ENCODE assay signal across 13 cellular contexts in the genomic region with DNA sequence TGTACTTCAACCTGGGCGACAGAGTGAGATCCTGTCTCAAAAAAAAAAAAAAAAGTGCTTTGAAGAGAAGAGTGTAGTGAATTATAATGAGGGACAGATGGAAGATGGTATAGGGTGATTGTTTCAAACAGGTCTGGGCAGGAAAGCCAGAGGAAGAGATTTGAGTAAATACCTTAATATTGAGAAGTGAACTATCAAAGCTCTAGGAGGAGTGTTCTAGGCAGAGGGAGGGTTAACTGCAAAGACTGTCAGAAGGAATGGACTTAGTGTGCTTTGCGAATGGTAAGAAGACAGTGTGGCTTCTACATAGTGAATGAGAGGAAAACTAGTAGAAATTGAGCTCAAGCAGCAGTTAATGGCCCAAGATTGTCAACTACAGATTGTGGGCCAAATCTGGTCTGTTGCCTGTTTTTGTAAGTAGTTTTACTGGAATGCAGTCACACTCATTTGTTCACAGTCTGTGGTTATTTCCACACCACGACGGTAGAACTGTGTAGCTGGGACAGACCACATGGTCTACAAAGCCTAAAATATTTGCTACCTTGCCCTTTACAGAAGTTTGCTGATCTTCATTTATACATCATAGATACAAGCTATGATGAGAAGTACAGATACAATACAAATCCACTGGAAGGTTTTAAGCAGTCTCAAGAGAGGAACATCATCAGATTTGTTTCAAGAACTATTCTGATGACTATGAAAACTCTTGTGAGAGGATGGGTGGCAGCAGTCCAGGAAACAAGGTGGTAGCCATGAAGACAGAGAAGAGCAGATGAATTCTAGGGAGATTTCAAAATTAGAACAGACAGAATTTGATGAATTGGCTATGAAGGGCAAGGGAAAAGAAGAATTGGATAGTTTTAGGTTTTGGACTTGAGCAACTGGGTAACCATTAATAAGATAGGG. TPM values are rescaled to one million over a fixed set of nuclear protein-coding genes. Genes with fewer than 3 reads are reported as not detected.
DNase-seq lines count a peak whose midpoint lies in the region; ATAC-seq and TF ChIP-seq lines count a peak whose summit lies in the region.
"Had no signal": no experiment of that assay in that cellular context is flagged by ENCODE, and none has a peak within 500 bp of the region (broad histone marks: within the 10 kb centered on the region; RNA-seq: fewer than 3 reads in every experiment).

No MANE protein-coding gene starts in this region.

- H2BK20ac ChIP-seq in H9 (ENCODE audit: low read depth, low read length, poor library complexity, severe bottlenecking), result no peak overlapping the region

- H3K9ac ChIP-seq in H9 (ENCODE audit: extremely low read depth, insufficient read length, low read length) (no peak overlapping the region), mesenchymal stem cell (ENCODE audit: low read length) (no peak overlapping the region)

- H3K79me1 ChIP-seq in H9 (ENCODE audit: insufficient read depth, low read depth, low read length, poor library complexity, severe bottlenecking) (no peaks in the 10 kb centered on the region), mesenchymal stem cell (replicated peaks; ENCODE audit: low read length, poor library complexity, severe bottlenecking) (peaks cover 10% of the 10 kb centered on the region)

- CTCF ChIA-PET in CD4-positive, alpha-beta memory T cell (lab: Charles Lee; ENCODE audit: partially characterized antibody), result no interaction called here

- H3K4me1 Mint-ChIP-seq in CD4-positive, alpha-beta memory T cell, result peaks cover 0 to 9% (median under 1%) of the 10 kb centered on the region in 4 donors
- no peaks in the 10 kb centered on the region for H3K4me1 Mint-ChIP-seq in H9
- H3K4me1 Mint-ChIP-seq in activated naive CD8-positive, alpha-beta T cell treated with anti-CD3 and anti-CD28 coated beads, Interleukin-2, amount 50 U/mL, for 24 hours, result peaks cover 34% of the 10 kb centered on the region
- H3K4me1 Mint-ChIP-seq: nephron had no signal

- H2BK15ac ChIP-seq in H9 (ENCODE audit: low read depth, low read length), result no peak overlapping the region
- no peak overlapping the region for H2BK15ac ChIP-seq in mesenchymal stem cell (ENCODE audit: low read depth, poor library complexity, severe bottlenecking)

- peak overlapping the region in 6 of 7 donors; percentile 34 to 93 (median 66) for H3K27ac Mint-ChIP-seq in CD4-positive, alpha-beta memory T cell
- peak overlapping the region in 2 of 3 experiments; percentile 22 to 49; a peak in 4 of 7 replicates for H3K27ac Mint-ChIP-seq in H9
- H3K27ac Mint-ChIP-seq in activated naive CD8-positive, alpha-beta T cell treated with anti-CD3 and anti-CD28 coated beads, Interleukin-2, amount 50 U/mL, for 24 hours, result peak overlapping the region; percentile 91
- H3K27ac Mint-ChIP-seq: nephron had no signal

- H3K56ac ChIP-seq in H9 (ENCODE audit: insufficient read length, low read depth, low read length), result no peak overlapping the region

- no peak overlapping the region for H4K91ac ChIP-seq in H9 (ENCODE audit: insufficient read length, low read depth, low read length)
- no peak overlapping the region for H4K91ac ChIP-seq in mesenchymal stem cell (ENCODE audit: low read length)

- H3K4me3 ChIP-seq in CD4-positive, alpha-beta memory T cell (ENCODE audit: low read length in 2 of 2), result no peak overlapping the region
- H3K4me3 ChIP-seq in mesenchymal stem cell (ENCODE audit: insufficient read depth in 1 of 2, low read depth in 1 of 2, low read length in 2 of 2) (no peak overlapping the region), gastroesophageal sphincter (no peak overlapping the region), foreskin fibroblast (ENCODE audit: low read depth in 1 of 2, low read length in 2 of 2) (no peak overlapping the region)
- H3K4me3 ChIP-seq: transverse colon had no signal

- H3K23ac ChIP-seq in H9 (ENCODE audit: insufficient read length, low read depth, low read length) (no peak overlapping the region), mesenchymal stem cell (ENCODE audit: low read length in 2 of 2) (no peak overlapping the region)

- no peaks in the 10 kb centered on the region for H3K9me3 ChIP-seq in CD4-positive, alpha-beta memory T cell (ENCODE audit: control insufficient read depth in 1 of 2, low read length in 2 of 2)
- H3K9me3 ChIP-seq in H9 (ENCODE audit: control insufficient read depth, low read depth, low read length) (no peaks in the 10 kb centered on the region), mesenchymal stem cell (ENCODE audit: control insufficient read depth, low read length) (no peaks in the 10 kb centered on the region), gastroesophageal sphincter (no peaks in the 10 kb centered on the region)
- H3K9me3 ChIP-seq: transverse colon had no signal

- H3K79me2 ChIP-seq in H9 (ENCODE audit: insufficient read depth, low read length), result no peaks in the 10 kb centered on the region

- POLR2A ChIA-PET in CD4-positive, alpha-beta memory T cell (lab: Charles Lee; ENCODE audit: partially characterized antibody), result no interaction called here

- no peaks in the 10 kb centered on the region for H3K4me1 ChIP-seq in CD4-positive, alpha-beta memory T cell (ENCODE audit: insufficient read depth, low read length)
- H3K4me1 ChIP-seq in H9 (ENCODE audit: insufficient read depth, low read length) (no peaks in the 10 kb centered on the region), mesenchymal stem cell (ENCODE audit: control insufficient read depth, insufficient read depth, low read depth, low read length) (no peaks in the 10 kb centered on the region), gastroesophageal sphincter (no peaks in the 10 kb centered on the region)
- H3K4me1 ChIP-seq: transverse colon had no signal

- H2AFZ ChIP-seq in H9 (ENCODE audit: low read length) (no peak overlapping the region), mesenchymal stem cell (ENCODE audit: low read depth, low read length) (no peak overlapping the region)

- H2AK5ac ChIP-seq in H9 (ENCODE audit: insufficient read length, low read length) (no peak overlapping the region), mesenchymal stem cell (ENCODE audit: low read length, severe bottlenecking) (no peak overlapping the region)

- no peaks in the 10 kb centered on the region for H3K27me3 ChIP-seq in CD4-positive, alpha-beta memory T cell (ENCODE audit: insufficient read depth, low read length)
- H3K27me3 ChIP-seq in H9 (ENCODE audit: insufficient read depth, low read length), result no peaks in the 10 kb centered on the region
- no peaks in the 10 kb centered on the region for H3K27me3 ChIP-seq in mesenchymal stem cell (ENCODE audit: control insufficient read depth in 1 of 2, insufficient read depth in 1 of 2, low read length in 2 of 2)
- no peaks in the 10 kb centered on the region for H3K27me3 ChIP-seq in gastroesophageal sphincter
- H3K27me3 ChIP-seq: transverse colon had no signal

- WGBS in H9 (ENCODE audit: extremely low coverage, insufficient read length, low lambda C conversion rate), result no CpG with 5 or more reads among the region's 4 CpGs
- 99% methylated on average over 2 of the region's 4 CpGs for WGBS in mesenchymal stem cell
- 84 to 90% methylated on average over 3 to 4 of the region's 4 CpGs for WGBS in gastroesophageal sphincter (ENCODE audit: low coverage in 1 of 2), 2 donors

- no peak for TF ChIP-seq EP300 in gastroesophageal sphincter (IDR thresholded peaks at IDR 0.05)

- H3K36me3 Mint-ChIP-seq in CD4-positive, alpha-beta memory T cell, result peaks cover 32 to 44% of the 10 kb centered on the region in 2 donors
- peaks cover 5 to 38% (median 23%) of the 10 kb centered on the region in 3 experiments; a peak in 6 of 7 replicates for H3K36me3 Mint-ChIP-seq in H9 (ENCODE audit: insufficient read depth in 1 of 3, low read depth in 3 of 3)
- peaks cover 40% of the 10 kb centered on the region for H3K36me3 Mint-ChIP-seq in activated naive CD8-positive, alpha-beta T cell treated with anti-CD3 and anti-CD28 coated beads, Interleukin-2, amount 50 U/mL, for 24 hours (ENCODE audit: low read depth)

- TF ChIP-seq POLR2A in gastroesophageal sphincter (IDR thresholded peaks at IDR 0.05), result no peak

- H3K14ac ChIP-seq in H9 (ENCODE audit: insufficient read depth, low read length) (no peak overlapping the region), mesenchymal stem cell (ENCODE audit: low read length in 2 of 2) (no peak overlapping the region)

- H4K8ac ChIP-seq in H9 (replicated peaks; ENCODE audit: insufficient read length, low read depth, low read length), result no peak overlapping the region
- no peak overlapping the region for H4K8ac ChIP-seq in mesenchymal stem cell (ENCODE audit: low read length)

- H2BK120ac ChIP-seq in H9 (ENCODE audit: low read depth, low read length, poor library complexity, severe bottlenecking) (no peak overlapping the region), mesenchymal stem cell (ENCODE audit: low read depth, low read length) (no peak overlapping the region)

- TF ChIP-seq CTCF in H9 (conservative IDR thresholded peaks at IDR 0.05) (no peak), gastroesophageal sphincter (IDR thresholded peaks at IDR 0.05) (no peak), foreskin fibroblast (IDR thresholded peaks at IDR 0.05; ENCODE audit: low read depth, low read length) (no peak)

- no peak overlapping the region for H3K4me3 Mint-ChIP-seq in CD4-positive, alpha-beta memory T cell
- no peak overlapping the region for H3K4me3 Mint-ChIP-seq in H9
- peak overlapping the region; percentile 43 for H3K4me3 Mint-ChIP-seq in activated naive CD8-positive, alpha-beta T cell treated with anti-CD3 and anti-CD28 coated beads, Interleukin-2, amount 50 U/mL, for 24 hours
- H3K4me3 Mint-ChIP-seq: nephron had no signal

- H3K18ac ChIP-seq in H9 (ENCODE audit: insufficient read length, low read depth, low read length) (no peak overlapping the region), mesenchymal stem cell (ENCODE audit: low read depth in 1 of 2, low read length in 2 of 2) (no peak overlapping the region)

- H3K27ac ChIP-seq in CD4-positive, alpha-beta memory T cell (ENCODE audit: low read depth, low read length), result no peak overlapping the region
- no peak overlapping the region for H3K27ac ChIP-seq in H9 (ENCODE audit: insufficient read length, low read depth, low read length)
- H3K27ac ChIP-seq in mesenchymal stem cell (ENCODE audit: low read length, poor library complexity, severe bottlenecking), result no peak overlapping the region
- H3K27ac ChIP-seq in gastroesophageal sphincter, result no peak overlapping the region
- H3K27ac ChIP-seq: transverse colon had no signal

- intact Hi-C loops in CD4-positive, alpha-beta memory T cell (cut with micrococcal nuclease), result no loop called here

- H3K23me2 ChIP-seq in H9 (ENCODE audit: insufficient read length, low read depth, low read length, poor library complexity, severe bottlenecking), result no peaks in the 10 kb centered on the region

- H3K4me2 ChIP-seq in H9 (ENCODE audit: insufficient read depth, insufficient read length, low read length) (no peak overlapping the region), mesenchymal stem cell (ENCODE audit: low read length, poor library complexity, severe bottlenecking) (no peak overlapping the region)

- H3T11ph ChIP-seq in H9 (ENCODE audit: low read length), result no peak overlapping the region

- H2BK12ac ChIP-seq in H9 (ENCODE audit: insufficient read length, low read depth, low read length) (no peak overlapping the region), mesenchymal stem cell (ENCODE audit: low read length in 2 of 2) (no peak overlapping the region)

- H4K5ac ChIP-seq in H9 (ENCODE audit: insufficient read length, low read depth, low read length), result no peak overlapping the region

- H2BK5ac ChIP-seq in H9 (ENCODE audit: insufficient read length, low read length) (no peak overlapping the region), mesenchymal stem cell (ENCODE audit: low read depth, low read length, poor library complexity, severe bottlenecking) (no peak overlapping the region)

- H3K9me3 Mint-ChIP-seq in CD4-positive, alpha-beta memory T cell, result no peaks in the 10 kb centered on the region
- H3K9me3 Mint-ChIP-seq in H9, result no peaks in the 10 kb centered on the region
- no peaks in the 10 kb centered on the region for H3K9me3 Mint-ChIP-seq in activated naive CD8-positive, alpha-beta T cell treated with anti-CD3 and anti-CD28 coated beads, Interleukin-2, amount 50 U/mL, for 24 hours
- H3K9me3 Mint-ChIP-seq: nephron had no signal

- ATAC-seq in activated naive CD8-positive, alpha-beta T cell treated with anti-CD3 and anti-CD28 coated beads, Interleukin-2, amount 50 U/mL, for 24 hours, result peak; percentile 83
- ATAC-seq in gastroesophageal sphincter (no peak), GM19023 (IDR thresholded peaks at IDR 0.05; ENCODE audit: unreplicated experiment) (no peak)

- H3K4ac ChIP-seq in H9 (ENCODE audit: low read depth, low read length), result no peak overlapping the region
- no peak overlapping the region for H3K4ac ChIP-seq in mesenchymal stem cell (ENCODE audit: low read depth in 1 of 2, low read length in 2 of 2)

- no peaks in the 10 kb centered on the region for H3K27me3 Mint-ChIP-seq in CD4-positive, alpha-beta memory T cell
- no peaks in the 10 kb centered on the region for H3K27me3 Mint-ChIP-seq in H9 (ENCODE audit: low read depth)
- no peaks in the 10 kb centered on the region for H3K27me3 Mint-ChIP-seq in activated naive CD8-positive, alpha-beta T cell treated with anti-CD3 and anti-CD28 coated beads, Interleukin-2, amount 50 U/mL, for 24 hours

- H3K36me3 ChIP-seq in CD4-positive, alpha-beta memory T cell (ENCODE audit: insufficient read depth, low read length), result peaks cover 10% of the 10 kb centered on the region
- H3K36me3 ChIP-seq in mesenchymal stem cell (ENCODE audit: control insufficient read depth in 1 of 2, insufficient read depth in 2 of 2, low read depth in 1 of 2, low read length in 2 of 2) (peaks cover 12 to 76% of the 10 kb centered on the region in 2 experiments), gastroesophageal sphincter (peaks cover 0 to 83% of the 10 kb centered on the region in 2 donors)

- no peak for DNase-seq in CD4-positive, alpha-beta memory T cell
- DNase-seq in H9 (no peak), mesenchymal stem cell (peak; percentile 17), NOMO-1 treated with DMSO at 0.1 percent for 48 hours (lab: John Stamatoyannopoulos, UW; ENCODE audit: unreplicated experiment) (no peak), foreskin fibroblast (no peak)
- DNase-seq in activated naive CD8-positive, alpha-beta T cell treated with anti-CD3 and anti-CD28 coated beads, Interleukin-2, amount 50 U/mL, for 24 hours, result no peak
- DNase-seq: MM.1S, NCI-H446 treated with DMSO at 0.1 percent for 48 hours, transverse colon had no signal

- no peaks in the 10 kb centered on the region for H4K20me1 ChIP-seq in H9 (ENCODE audit: control insufficient read depth, insufficient read depth, insufficient read length)

RNA-seq across cellular contexts. Expression of a gene that starts 16.5 kb away (rescaled TPM):
- not detected for total RNA-seq in CD4-positive, alpha-beta memory T cell
- not detected for polyA plus RNA-seq in CD4-positive, alpha-beta memory T cell
- total RNA-seq in H9 (2021) (not detected in 2 replicates), gastroesophageal sphincter (under 1 TPM in 1 of 4 donors, not detected in 3; 0.94 TPM)
- polyA plus RNA-seq in mesenchymal stem cell (2013, experiment 1 of 2), result not detected
- polyA plus RNA-seq in mesenchymal stem cell (2013, experiment 2 of 2), result 0.08 TPM
- total RNA-seq: kidney epithelial cell, transverse colon had no signal

Comparison
In these comparisons a context has a peak if more than half of its experiments do, and no peak if none do; other contexts are left out.
1. H3K27ac Mint-ChIP-seq: peak in every context shown above with its lines; median percentile 91 in activated naive CD8-positive, alpha-beta T cell treated with anti-CD3 and anti-CD28 coated beads, Interleukin-2, amount 50 U/mL, for 24 hours; 66 in CD4-positive, alpha-beta memory T cell; 36 in H9.